Comparison of ENCODE assay signal across 1 cellular context in genomic region chr17:39980402-39981206, GRCh38.
TF ChIP-seq lines count a peak whose summit lies in the region.

Gene PSMD3, plus strand, starts transcription at chr17:39980807. Its CDS starts 164 bp downstream, at chr17:39980971.

TF ChIP-seq in K562, 482 proteins besides CTCF, POLR2A, EP300 and RAD21 (continued from another document and continues in another):
- 0 out of 2 replicates have a peak, but pooled peaks have one; percentile 51 for TF ChIP-seq ZNF76 (CRISPR knock-in tag; IDR thresholded peaks at IDR 0.05; ENCODE audit: borderline replicate concordance)
- TF ChIP-seq ETV5 (CRISPR knock-in tag; IDR thresholded peaks at IDR 0.05; ENCODE audit: low read depth) = no peak
- TF ChIP-seq POLR2AphosphoS5 (IDR thresholded peaks at IDR 0.05; ENCODE audit: control insufficient read depth, insufficient read depth, low read depth, low read length) = peak; percentile 87
- TF ChIP-seq RBBP5 (IDR thresholded peaks at IDR 0.05; ENCODE audit: borderline replicate concordance, insufficient read depth, low read length, poor library complexity, severe bottlenecking) = peak; percentile 99
- no peak for TF ChIP-seq ZNF184 (CRISPR knock-in tag; IDR thresholded peaks at IDR 0.05)
- peak; percentile 90 for TF ChIP-seq TOE1 (IDR thresholded peaks at IDR 0.05; ENCODE audit: borderline replicate concordance)
- TF ChIP-seq TOE1 (CRISPR knock-in tag; IDR thresholded peaks at IDR 0.05; ENCODE audit: borderline replicate concordance, low read depth) = no peak
- TF ChIP-seq ZNF766 (CRISPR knock-in tag; conservative IDR thresholded peaks at IDR 0.05) = peak; percentile 85
- TF ChIP-seq SP2 (IDR thresholded peaks at IDR 0.05; ENCODE audit: extremely low read depth, low read depth, low read length, poor library complexity, severe bottlenecking) = no peak
- TF ChIP-seq PHF20 (IDR thresholded peaks at IDR 0.05; ENCODE audit: partially characterized antibody) = peak; percentile 94
- 0 out of 2 replicates have a peak, but pooled peaks have one; percentile 30 for TF ChIP-seq FOSL1 (tag; conservative IDR thresholded peaks at IDR 0.05)
- 0 out of 2 replicates have a peak, but pooled peaks have one; percentile 10 for TF ChIP-seq ATF4 (CRISPR knock-in tag; IDR thresholded peaks at IDR 0.05)
- 0 out of 2 replicates have a peak, but pooled peaks have one; percentile 50 for TF ChIP-seq SOX6 (IDR thresholded peaks at IDR 0.05)
- peak; percentile 98 for TF ChIP-seq PHF8 (IDR thresholded peaks at IDR 0.05; ENCODE audit: borderline replicate concordance, low read length)
- TF ChIP-seq ZNF785 (CRISPR knock-in tag; IDR thresholded peaks at IDR 0.05) = no peak
- no peak for TF ChIP-seq ZNF311 (CRISPR knock-in tag; IDR thresholded peaks at IDR 0.05)
- peak; percentile 94 for TF ChIP-seq TAF1 (IDR thresholded peaks at IDR 0.05; ENCODE audit: control insufficient read depth, extremely low read depth, insufficient read depth, low read length, severe bottlenecking)
- TF ChIP-seq MAFF (IDR thresholded peaks at IDR 0.05; ENCODE audit: low read length) = peak; percentile 1; the same call in 1 of the 2 replicates
- TF ChIP-seq SMARCA5 (IDR thresholded peaks at IDR 0.05) = no peak
- no peak for TF ChIP-seq HMG20A (CRISPR knock-in tag; conservative IDR thresholded peaks at IDR 0.05)
- TF ChIP-seq, protein P1, sequence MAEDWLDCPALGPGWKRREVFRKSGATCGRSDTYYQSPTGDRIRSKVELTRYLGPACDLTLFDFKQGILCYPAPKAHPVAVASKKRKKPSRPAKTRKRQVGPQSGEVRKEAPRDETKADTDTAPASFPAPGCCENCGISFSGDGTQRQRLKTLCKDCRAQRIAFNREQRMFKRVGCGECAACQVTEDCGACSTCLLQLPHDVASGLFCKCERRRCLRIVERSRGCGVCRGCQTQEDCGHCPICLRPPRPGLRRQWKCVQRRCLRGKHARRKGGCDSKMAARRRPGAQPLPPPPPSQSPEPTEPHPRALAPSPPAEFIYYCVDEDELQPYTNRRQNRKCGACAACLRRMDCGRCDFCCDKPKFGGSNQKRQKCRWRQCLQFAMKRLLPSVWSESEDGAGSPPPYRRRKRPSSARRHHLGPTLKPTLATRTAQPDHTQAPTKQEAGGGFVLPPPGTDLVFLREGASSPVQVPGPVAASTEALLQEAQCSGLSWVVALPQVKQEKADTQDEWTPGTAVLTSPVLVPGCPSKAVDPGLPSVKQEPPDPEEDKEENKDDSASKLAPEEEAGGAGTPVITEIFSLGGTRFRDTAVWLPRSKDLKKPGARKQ (CRISPR knock-in tag; IDR thresholded peaks at IDR 0.05) = no peak
- peak; percentile 79 to 88; a peak in 3 of 4 replicates for TF ChIP-seq MAZ (CRISPR knock-in tag; conservative IDR thresholded peaks at IDR 0.05 in 1 of 2, IDR thresholded peaks at IDR 0.05 in 1 of 2)
- TF ChIP-seq ZNF431 (CRISPR knock-in tag; IDR thresholded peaks at IDR 0.05) = 0 out of 2 replicates have a peak, but pooled peaks have one; percentile 21
- TF ChIP-seq, protein P2, sequence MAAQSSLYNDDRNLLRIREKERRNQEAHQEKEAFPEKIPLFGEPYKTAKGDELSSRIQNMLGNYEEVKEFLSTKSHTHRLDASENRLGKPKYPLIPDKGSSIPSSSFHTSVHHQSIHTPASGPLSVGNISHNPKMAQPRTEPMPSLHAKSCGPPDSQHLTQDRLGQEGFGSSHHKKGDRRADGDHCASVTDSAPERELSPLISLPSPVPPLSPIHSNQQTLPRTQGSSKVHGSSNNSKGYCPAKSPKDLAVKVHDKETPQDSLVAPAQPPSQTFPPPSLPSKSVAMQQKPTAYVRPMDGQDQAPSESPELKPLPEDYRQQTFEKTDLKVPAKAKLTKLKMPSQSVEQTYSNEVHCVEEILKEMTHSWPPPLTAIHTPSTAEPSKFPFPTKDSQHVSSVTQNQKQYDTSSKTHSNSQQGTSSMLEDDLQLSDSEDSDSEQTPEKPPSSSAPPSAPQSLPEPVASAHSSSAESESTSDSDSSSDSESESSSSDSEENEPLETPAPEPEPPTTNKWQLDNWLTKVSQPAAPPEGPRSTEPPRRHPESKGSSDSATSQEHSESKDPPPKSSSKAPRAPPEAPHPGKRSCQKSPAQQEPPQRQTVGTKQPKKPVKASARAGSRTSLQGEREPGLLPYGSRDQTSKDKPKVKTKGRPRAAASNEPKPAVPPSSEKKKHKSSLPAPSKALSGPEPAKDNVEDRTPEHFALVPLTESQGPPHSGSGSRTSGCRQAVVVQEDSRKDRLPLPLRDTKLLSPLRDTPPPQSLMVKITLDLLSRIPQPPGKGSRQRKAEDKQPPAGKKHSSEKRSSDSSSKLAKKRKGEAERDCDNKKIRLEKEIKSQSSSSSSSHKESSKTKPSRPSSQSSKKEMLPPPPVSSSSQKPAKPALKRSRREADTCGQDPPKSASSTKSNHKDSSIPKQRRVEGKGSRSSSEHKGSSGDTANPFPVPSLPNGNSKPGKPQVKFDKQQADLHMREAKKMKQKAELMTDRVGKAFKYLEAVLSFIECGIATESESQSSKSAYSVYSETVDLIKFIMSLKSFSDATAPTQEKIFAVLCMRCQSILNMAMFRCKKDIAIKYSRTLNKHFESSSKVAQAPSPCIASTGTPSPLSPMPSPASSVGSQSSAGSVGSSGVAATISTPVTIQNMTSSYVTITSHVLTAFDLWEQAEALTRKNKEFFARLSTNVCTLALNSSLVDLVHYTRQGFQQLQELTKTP (IDR thresholded peaks at IDR 0.05; ENCODE audit: low read depth in 1 of 2, partially characterized antibody in 2 of 2) = peak in 1 of 2 experiments; percentile 83
- no peak for TF ChIP-seq ZNF121 (CRISPR knock-in tag; conservative IDR thresholded peaks at IDR 0.05)
- TF ChIP-seq ZNF143 (CRISPR knock-in tag; IDR thresholded peaks at IDR 0.05) = peak; percentile 90
- TF ChIP-seq, protein P3, sequence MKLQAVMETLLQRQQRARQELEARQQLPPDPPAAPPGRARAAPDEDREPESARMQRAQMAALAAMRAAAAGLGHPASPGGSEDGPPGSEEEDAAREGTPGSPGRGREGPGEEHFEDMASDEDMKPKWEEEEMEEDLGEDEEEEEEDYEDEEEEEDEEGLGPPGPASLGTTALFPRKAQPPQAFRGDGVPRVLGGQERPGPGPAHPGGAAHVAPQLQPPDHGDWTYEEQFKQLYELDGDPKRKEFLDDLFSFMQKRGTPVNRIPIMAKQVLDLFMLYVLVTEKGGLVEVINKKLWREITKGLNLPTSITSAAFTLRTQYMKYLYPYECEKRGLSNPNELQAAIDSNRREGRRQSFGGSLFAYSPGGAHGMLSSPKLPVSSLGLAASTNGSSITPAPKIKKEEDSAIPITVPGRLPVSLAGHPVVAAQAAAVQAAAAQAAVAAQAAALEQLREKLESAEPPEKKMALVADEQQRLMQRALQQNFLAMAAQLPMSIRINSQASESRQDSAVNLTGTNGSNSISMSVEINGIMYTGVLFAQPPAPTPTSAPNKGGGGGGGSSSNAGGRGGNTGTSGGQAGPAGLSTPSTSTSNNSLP (IDR thresholded peaks at IDR 0.05; ENCODE audit: borderline replicate concordance, low read depth, low read length) = peak; percentile 63; the same call in 1 of the 2 replicates
- TF ChIP-seq POLR2B (IDR thresholded peaks at IDR 0.05; ENCODE audit: low read depth, partially characterized antibody) = peak; percentile 44
- no peak for TF ChIP-seq HNRNPK (IDR thresholded peaks at IDR 0.05; ENCODE audit: low read depth, low read length, poor library complexity, severe bottlenecking)
- no peak for TF ChIP-seq PBX2 (CRISPR knock-in tag; IDR thresholded peaks at IDR 0.05; ENCODE audit: low read depth)
- no peak for TF ChIP-seq PBX2 (tag; conservative IDR thresholded peaks at IDR 0.05; ENCODE audit: low read depth)
- TF ChIP-seq PKNOX1 (IDR thresholded peaks at IDR 0.05) = no peak
- peak in 1 of 2 experiments; percentile 54; a peak in 1 of 4 replicates for TF ChIP-seq FOXA3 (CRISPR knock-in tag; conservative IDR thresholded peaks at IDR 0.05 in 1 of 2, IDR thresholded peaks at IDR 0.05 in 1 of 2)
- no peak for TF ChIP-seq ZNF324 (CRISPR knock-in tag; IDR thresholded peaks at IDR 0.05)
- TF ChIP-seq ILF3 (IDR thresholded peaks at IDR 0.05; ENCODE audit: borderline replicate concordance) = peak; percentile 24; the same call in 1 of the 2 replicates
- peak; percentile 74 for TF ChIP-seq RAD51 (IDR thresholded peaks at IDR 0.05; ENCODE audit: borderline replicate concordance, low read depth)
- TF ChIP-seq THAP12 (CRISPR knock-in tag; IDR thresholded peaks at IDR 0.05) = peak; percentile 86; the same call in 1 of the 2 replicates
- peak; percentile 56 for TF ChIP-seq MAFK (IDR thresholded peaks at IDR 0.05; ENCODE audit: low read length)
- TF ChIP-seq CHCHD3 (CRISPR knock-in tag; IDR thresholded peaks at IDR 0.05) = peak; percentile 92
- TF ChIP-seq FOXA1 (IDR thresholded peaks at IDR 0.05; ENCODE audit: borderline replicate concordance) = no peak
- TF ChIP-seq ZNF316 (IDR thresholded peaks at IDR 0.05) = peak; percentile 61
- no peak for TF ChIP-seq CBX8 (IDR thresholded peaks at IDR 0.05; ENCODE audit: borderline replicate concordance, extremely low read depth, low read depth, low read length, poor library complexity, severe bottlenecking)
- TF ChIP-seq BACH1 (tag; IDR thresholded peaks at IDR 0.05) = no peak; the same call in 1 of the 2 replicates
- TF ChIP-seq CREB1 (IDR thresholded peaks at IDR 0.05) = peak; percentile 84
- peak; percentile 96 for TF ChIP-seq CREB1 (CRISPR knock-in tag; IDR thresholded peaks at IDR 0.05)
- 0 out of 2 replicates have a peak, but pooled peaks have one; percentile 37 for TF ChIP-seq ZNF644 (tag; IDR thresholded peaks at IDR 0.05; ENCODE audit: low read depth)
- TF ChIP-seq, protein P4, sequence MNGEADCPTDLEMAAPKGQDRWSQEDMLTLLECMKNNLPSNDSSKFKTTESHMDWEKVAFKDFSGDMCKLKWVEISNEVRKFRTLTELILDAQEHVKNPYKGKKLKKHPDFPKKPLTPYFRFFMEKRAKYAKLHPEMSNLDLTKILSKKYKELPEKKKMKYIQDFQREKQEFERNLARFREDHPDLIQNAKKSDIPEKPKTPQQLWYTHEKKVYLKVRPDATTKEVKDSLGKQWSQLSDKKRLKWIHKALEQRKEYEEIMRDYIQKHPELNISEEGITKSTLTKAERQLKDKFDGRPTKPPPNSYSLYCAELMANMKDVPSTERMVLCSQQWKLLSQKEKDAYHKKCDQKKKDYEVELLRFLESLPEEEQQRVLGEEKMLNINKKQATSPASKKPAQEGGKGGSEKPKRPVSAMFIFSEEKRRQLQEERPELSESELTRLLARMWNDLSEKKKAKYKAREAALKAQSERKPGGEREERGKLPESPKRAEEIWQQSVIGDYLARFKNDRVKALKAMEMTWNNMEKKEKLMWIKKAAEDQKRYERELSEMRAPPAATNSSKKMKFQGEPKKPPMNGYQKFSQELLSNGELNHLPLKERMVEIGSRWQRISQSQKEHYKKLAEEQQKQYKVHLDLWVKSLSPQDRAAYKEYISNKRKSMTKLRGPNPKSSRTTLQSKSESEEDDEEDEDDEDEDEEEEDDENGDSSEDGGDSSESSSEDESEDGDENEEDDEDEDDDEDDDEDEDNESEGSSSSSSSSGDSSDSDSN (IDR thresholded peaks at IDR 0.05; ENCODE audit: borderline replicate concordance in 1 of 2, low read depth in 2 of 2, low read length in 2 of 2) = peak; percentile 100
- TF ChIP-seq SMAD4 (CRISPR knock-in tag; conservative IDR thresholded peaks at IDR 0.05) = peak; percentile 67
- TF ChIP-seq ARID1B (IDR thresholded peaks at IDR 0.05) = 0 out of 2 replicates have a peak, but pooled peaks have one; percentile 28
- TF ChIP-seq HIVEP1 (CRISPR knock-in tag; IDR thresholded peaks at IDR 0.05) = no peak
